ENCODE assay signal across 8 cellular contexts in genomic region chr3:17841190-17841828, GRCh38.
DNase-seq lines count a peak whose midpoint lies in the region; ATAC-seq and TF ChIP-seq lines count a peak whose summit lies in the region.

No MANE protein-coding gene starts in this region.

- H3K4me1 ChIP-seq in GM23248 (ENCODE audit: insufficient read depth) (peaks cover 12% of the 10 kb centered on the region), left ventricle myocardium inferior (no peaks in the 10 kb centered on the region)

- H3K79me2 ChIP-seq in GM23248 (ENCODE audit: insufficient read depth) = no peaks in the 10 kb centered on the region

- no peak overlapping the region for H3K9ac ChIP-seq in GM23248

- in situ Hi-C loops in GM23248 (cut with MboI) = no loop called here

- DNase-seq in GM06990 (ENCODE audit: extremely low read depth, insufficient read length) = peak; percentile 63
- DNase-seq in GM23248 = peak; percentile 76
- peak; percentile 80 to 81 for DNase-seq in Kasumi-1 (lab: John Stamatoyannopoulos, UW)
- peak; percentile 51 for DNase-seq in SW480 (ENCODE audit: low spot score)
- DNase-seq in activated naive CD8-positive, alpha-beta T cell treated with anti-CD3 and anti-CD28 coated beads, Interleukin-2, amount 50 U/mL, for 16 hours (ENCODE audit: low read depth, low spot score) = peak; percentile 57
- peak; percentile 59 for DNase-seq in left ventricle myocardium inferior
- peak; percentile 87 for DNase-seq in sciatic nerve (ENCODE audit: low spot score)
- no peak for DNase-seq in epidermal melanocyte (ENCODE audit: insufficient read length, low spot score)

- peak; percentile 98 for TF ChIP-seq CTCF in GM06990 (IDR thresholded peaks at IDR 0.05; ENCODE audit: insufficient read depth, low read length, poor library complexity, severe bottlenecking)
- TF ChIP-seq CTCF in left ventricle myocardium inferior (IDR thresholded peaks at IDR 0.05; ENCODE audit: borderline replicate concordance) = peak; percentile 97

- H2AFZ ChIP-seq in GM23248 = 0 out of 2 replicates have a peak overlapping the region, but pooled peaks have one; percentile 31

- H3K27ac ChIP-seq in GM23248 = no peak overlapping the region
- no peak overlapping the region for H3K27ac ChIP-seq in left ventricle myocardium inferior (replicated peaks)

- H3F3A ChIP-seq in GM23248 (ENCODE audit: insufficient read depth) = no peaks in the 10 kb centered on the region

- no peak overlapping the region for H3K4me3 ChIP-seq in GM06990 (replicated peaks; ENCODE audit: low read depth, low read length)
- H3K4me3 ChIP-seq in GM23248 = no peak overlapping the region
- no peak overlapping the region for H3K4me3 ChIP-seq in left ventricle myocardium inferior

- H4K20me1 ChIP-seq in GM23248 (ENCODE audit: insufficient read depth) = no peaks in the 10 kb centered on the region

- H3K9me3 ChIP-seq in GM23248 (ENCODE audit: low read depth) = no peaks in the 10 kb centered on the region
- H3K9me3 ChIP-seq in left ventricle myocardium inferior (replicated peaks) = no peaks in the 10 kb centered on the region

- H3K4me2 ChIP-seq in GM23248 (ENCODE audit: unreplicated experiment) = peak overlapping the region; percentile 45

- no peaks in the 10 kb centered on the region for H3K36me3 ChIP-seq in GM06990 (ENCODE audit: control insufficient read depth, insufficient read depth, low read length)
- no peaks in the 10 kb centered on the region for H3K36me3 ChIP-seq in GM23248 (ENCODE audit: low read depth)
- no peaks in the 10 kb centered on the region for H3K36me3 ChIP-seq in left ventricle myocardium inferior

- WGBS in GM23248 (ENCODE audit: low coverage in 1 of 2, low lambda C conversion rate in 2 of 2, missing lambda C conversion rate in 2 of 2), 2 experiments = 9 to 13% methylated on average over 9 of the region's 9 CpGs

- H3K27me3 ChIP-seq in GM06990 (replicated peaks; ENCODE audit: control insufficient read depth, insufficient read depth, low read length) (no peaks in the 10 kb centered on the region), GM23248 (replicated peaks; ENCODE audit: insufficient read depth) (no peaks in the 10 kb centered on the region), left ventricle myocardium inferior (ENCODE audit: low read depth) (peaks cover 4% of the 10 kb centered on the region)

- no peaks in the 10 kb centered on the region for H3K9me2 ChIP-seq in GM23248 (ENCODE audit: insufficient read depth)

- intact Hi-C loops in left ventricle myocardium inferior (cut with micrococcal nuclease) (loop anchor here (2.0 to 5.0 kb wide), 3 partner anchors 197 to 584 kb away; no protein-coding TSS in a partner anchor), sciatic nerve (cut with DNase I) (loop anchor here (2.0 kb wide), 1 partner anchor 587 kb away; no protein-coding TSS in a partner anchor)

- ATAC-seq in sciatic nerve = peak; percentile 87
